ENCODE assay signal across 17 cellular contexts in the genomic region with DNA sequence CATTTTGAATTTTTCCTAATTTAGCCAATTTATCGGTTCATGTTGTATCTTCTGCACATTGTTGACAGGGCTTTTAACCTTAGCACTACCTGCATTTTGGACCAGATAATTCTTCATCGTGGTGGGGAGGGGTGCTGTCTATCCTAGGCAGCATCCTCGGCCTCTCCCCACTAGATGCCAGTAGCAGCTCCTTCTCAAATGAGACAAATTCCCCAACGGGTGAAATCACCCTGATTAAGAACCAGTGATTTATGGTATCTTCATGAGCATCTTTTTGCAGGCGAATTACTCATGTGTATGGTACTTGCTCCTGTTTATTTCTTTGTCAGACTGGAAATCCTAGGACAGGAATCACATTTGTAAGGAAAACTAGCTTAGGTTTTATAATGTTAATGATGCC.
DNase-seq lines count a peak whose midpoint lies in the region; TF ChIP-seq lines count a peak whose summit lies in the region.
"Had no signal": no experiment of that assay in that cellular context is flagged by ENCODE, and none has a peak within 500 bp of the region (broad histone marks: within the 10 kb centered on the region; RNA-seq: fewer than 3 reads in every experiment).

No MANE protein-coding gene starts in this region.

- 48% methylated on average over 5 of the region's 5 CpGs for WGBS in mesenchymal stem cell

- no peak overlapping the region for H3K27ac Mint-ChIP-seq in activated CD4-positive, alpha-beta memory T cell treated with anti-CD3 and anti-CD28 coated beads for 36 hours
- H3K27ac Mint-ChIP-seq: activated CD4-positive, alpha-beta T cell treated with anti-CD3 and anti-CD28 coated beads, Interleukin-2, amount 10 ng/mL, durations not matched to agents 7 days and 5 days; activated T-helper 1 cell treated with anti-CD3 and anti-CD28 coated beads, Interleukin-12 subunit alpha, Interleukin-12 subunit beta, Interleukin-2, Interleukin-4 antibody, amounts not matched to agents 30 ng/mL and 10 ng/mL and 1 ng/mL, durations not matched to agents 14 hours and 24 hours and 36 hours; CD4-positive, alpha-beta T cell; stimulated activated naive CD8-positive, alpha-beta T cell treated with anti-CD3 and anti-CD28 coated beads, Interleukin-15, amount 100 ng/mL, for 72 hours; T-helper 17 cell had no signal

- H3K9me3 ChIP-seq in mesenchymal stem cell (ENCODE audit: control insufficient read depth, low read length) = no peaks in the 10 kb centered on the region
- H3K9me3 ChIP-seq: heart left ventricle had no signal

- no peak overlapping the region for H4K8ac ChIP-seq in mesenchymal stem cell (ENCODE audit: low read length)

- H3K4me2 ChIP-seq in mesenchymal stem cell (ENCODE audit: low read length, poor library complexity, severe bottlenecking) = no peak overlapping the region

- no peak overlapping the region for H3K9ac ChIP-seq in mesenchymal stem cell (ENCODE audit: low read length)

- no peak overlapping the region for H3K4ac ChIP-seq in mesenchymal stem cell (ENCODE audit: low read depth in 1 of 2, low read length in 2 of 2)

- H3K9me3 Mint-ChIP-seq in activated CD4-positive, alpha-beta memory T cell treated with anti-CD3 and anti-CD28 coated beads for 36 hours = no peaks in the 10 kb centered on the region
- H3K9me3 Mint-ChIP-seq: activated CD4-positive, alpha-beta T cell treated with anti-CD3 and anti-CD28 coated beads, Interleukin-2, amount 10 ng/mL, durations not matched to agents 7 days and 5 days; activated T-helper 1 cell treated with anti-CD3 and anti-CD28 coated beads, Interleukin-12 subunit alpha, Interleukin-12 subunit beta, Interleukin-2, Interleukin-4 antibody, amounts not matched to agents 30 ng/mL and 10 ng/mL and 1 ng/mL, durations not matched to agents 14 hours and 24 hours and 36 hours; CD4-positive, alpha-beta T cell; stimulated activated naive CD8-positive, alpha-beta T cell treated with anti-CD3 and anti-CD28 coated beads, Interleukin-15, amount 100 ng/mL, for 72 hours had no signal

- CTCF ChIA-PET in activated CD4-positive, alpha-beta memory T cell treated with anti-CD3 and anti-CD28 coated beads for 36 hours (lab: Charles Lee) = no interaction called here

- H3K23ac ChIP-seq in mesenchymal stem cell (ENCODE audit: low read length in 2 of 2) = no peak overlapping the region

- H2AK5ac ChIP-seq in mesenchymal stem cell (ENCODE audit: low read length, severe bottlenecking) = no peak overlapping the region

- DNase-seq in EH (ENCODE audit: low read depth) (peak; percentile 92), NCI-H226 (peak; percentile 72), dorsolateral prefrontal cortex (peak in 1 of 10 donors; percentile 34), mesenchymal stem cell (peak; percentile 62), OCI-M2 (lab: John Stamatoyannopoulos, UW; ENCODE audit: unreplicated experiment) (no peak), germinal center (ENCODE audit: low spot score) (no peak), SIG-M5 treated with dmso at 0.1 percent for 504 hours (lab: John Stamatoyannopoulos, UW; ENCODE audit: unreplicated experiment) (no peak)
- DNase-seq in activated CD4-positive, alpha-beta memory T cell treated with anti-CD3 and anti-CD28 coated beads for 36 hours = no peak
- DNase-seq: activated CD4-positive, alpha-beta T cell treated with anti-CD3 and anti-CD28 coated beads, Interleukin-2, amount 10 ng/mL, durations not matched to agents 7 days and 5 days; aorta; CD4-positive, alpha-beta T cell; effector CD4-positive, alpha-beta T cell; heart left ventricle; NCI-H510A; stimulated activated naive CD8-positive, alpha-beta T cell treated with anti-CD3 and anti-CD28 coated beads, Interleukin-15, amount 100 ng/mL, for 72 hours; T-helper 17 cell had no signal

- no peaks in the 10 kb centered on the region for H3K27me3 ChIP-seq in dorsolateral prefrontal cortex
- H3K27me3 ChIP-seq in mesenchymal stem cell (ENCODE audit: control insufficient read depth in 1 of 2, insufficient read depth in 1 of 2, low read length in 2 of 2) = no peaks in the 10 kb centered on the region
- H3K27me3 ChIP-seq: heart left ventricle had no signal

- H3K4me3 ChIP-seq in dorsolateral prefrontal cortex = no peak overlapping the region
- no peak overlapping the region for H3K4me3 ChIP-seq in mesenchymal stem cell (ENCODE audit: insufficient read depth in 1 of 2, low read depth in 1 of 2, low read length in 2 of 2)
- H3K4me3 ChIP-seq: heart left ventricle had no signal

- no peak overlapping the region for H2BK12ac ChIP-seq in mesenchymal stem cell (ENCODE audit: low read length in 2 of 2)

- H3K36me3 ChIP-seq in mesenchymal stem cell (ENCODE audit: control insufficient read depth in 1 of 2, insufficient read depth in 2 of 2, low read depth in 1 of 2, low read length in 2 of 2) = peaks cover 2 to 4% of the 10 kb centered on the region in 2 experiments

- TF ChIP-seq CTCF in dorsolateral prefrontal cortex (IDR thresholded peaks at IDR 0.05 in 54 of 56, conservative IDR thresholded peaks at IDR 0.05 in 2 of 56; ENCODE audit: low read depth in 1 of 56, partially characterized antibody in 56 of 56) = peak in 36 of 56 donors; percentile 11 to 57 (median 25)

- no peak overlapping the region for H2BK15ac ChIP-seq in mesenchymal stem cell (ENCODE audit: low read depth, poor library complexity, severe bottlenecking)

- H4K91ac ChIP-seq in mesenchymal stem cell (ENCODE audit: low read length) = no peak overlapping the region

- no peak overlapping the region for H2BK120ac ChIP-seq in mesenchymal stem cell (ENCODE audit: low read depth, low read length)

- no peak overlapping the region for H2AFZ ChIP-seq in mesenchymal stem cell (ENCODE audit: low read depth, low read length)

- intact Hi-C loops in dorsolateral prefrontal cortex (cut with DNase I) = no loop called here
- intact Hi-C loops in activated CD4-positive, alpha-beta memory T cell treated with anti-CD3 and anti-CD28 coated beads for 36 hours (cut with micrococcal nuclease) = no loop called here

- POLR2A ChIA-PET in activated CD4-positive, alpha-beta memory T cell treated with anti-CD3 and anti-CD28 coated beads for 36 hours (lab: Charles Lee) = no interaction called here

- H3K4me1 ChIP-seq in mesenchymal stem cell (ENCODE audit: control insufficient read depth, insufficient read depth, low read depth, low read length) = peaks cover 18% of the 10 kb centered on the region

- no peaks in the 10 kb centered on the region for H3K4me1 Mint-ChIP-seq in activated CD4-positive, alpha-beta memory T cell treated with anti-CD3 and anti-CD28 coated beads for 36 hours (ENCODE audit: low read depth)
- H3K4me1 Mint-ChIP-seq: activated CD4-positive, alpha-beta T cell treated with anti-CD3 and anti-CD28 coated beads, Interleukin-2, amount 10 ng/mL, durations not matched to agents 7 days and 5 days; stimulated activated naive CD8-positive, alpha-beta T cell treated with anti-CD3 and anti-CD28 coated beads, Interleukin-15, amount 100 ng/mL, for 72 hours; T-helper 17 cell had no signal

- no peak overlapping the region for H3K18ac ChIP-seq in mesenchymal stem cell (ENCODE audit: low read depth in 1 of 2, low read length in 2 of 2)

- no peaks in the 10 kb centered on the region for H3K36me3 Mint-ChIP-seq in activated CD4-positive, alpha-beta memory T cell treated with anti-CD3 and anti-CD28 coated beads for 36 hours

- no peaks in the 10 kb centered on the region for H3K27me3 Mint-ChIP-seq in activated CD4-positive, alpha-beta memory T cell treated with anti-CD3 and anti-CD28 coated beads for 36 hours

- H2BK5ac ChIP-seq in mesenchymal stem cell (ENCODE audit: low read depth, low read length, poor library complexity, severe bottlenecking) = no peak overlapping the region

- no peak overlapping the region for H3K14ac ChIP-seq in mesenchymal stem cell (ENCODE audit: low read length in 2 of 2)

- H3K27ac ChIP-seq in dorsolateral prefrontal cortex (no peak overlapping the region), mesenchymal stem cell (ENCODE audit: low read length, poor library complexity, severe bottlenecking) (no peak overlapping the region)

- no peak overlapping the region for H3K4me3 Mint-ChIP-seq in activated CD4-positive, alpha-beta memory T cell treated with anti-CD3 and anti-CD28 coated beads for 36 hours
- H3K4me3 Mint-ChIP-seq: activated CD4-positive, alpha-beta T cell treated with anti-CD3 and anti-CD28 coated beads, Interleukin-2, amount 10 ng/mL, durations not matched to agents 7 days and 5 days; activated T-helper 1 cell treated with anti-CD3 and anti-CD28 coated beads, Interleukin-12 subunit alpha, Interleukin-12 subunit beta, Interleukin-2, Interleukin-4 antibody, amounts not matched to agents 30 ng/mL and 10 ng/mL and 1 ng/mL, durations not matched to agents 14 hours and 24 hours and 36 hours; CD4-positive, alpha-beta T cell; stimulated activated naive CD8-positive, alpha-beta T cell treated with anti-CD3 and anti-CD28 coated beads, Interleukin-15, amount 100 ng/mL, for 72 hours; T-helper 17 cell had no signal

- no peaks in the 10 kb centered on the region for H3K79me1 ChIP-seq in mesenchymal stem cell (replicated peaks; ENCODE audit: low read length, poor library complexity, severe bottlenecking)

Comparison
In these comparisons a context has a peak if more than half of its experiments do, and no peak if none do; other contexts are left out.
1. DNase-seq: peak in EH (single experiment), NCI-H226 (single experiment) and mesenchymal stem cell (single experiment); none in activated CD4-positive, alpha-beta memory T cell treated with anti-CD3 and anti-CD28 coated beads for 36 hours (single experiment), OCI-M2 (single experiment), germinal center (single experiment) and SIG-M5 treated with dmso at 0.1 percent for 504 hours (single experiment).